In the genomic region with DNA sequence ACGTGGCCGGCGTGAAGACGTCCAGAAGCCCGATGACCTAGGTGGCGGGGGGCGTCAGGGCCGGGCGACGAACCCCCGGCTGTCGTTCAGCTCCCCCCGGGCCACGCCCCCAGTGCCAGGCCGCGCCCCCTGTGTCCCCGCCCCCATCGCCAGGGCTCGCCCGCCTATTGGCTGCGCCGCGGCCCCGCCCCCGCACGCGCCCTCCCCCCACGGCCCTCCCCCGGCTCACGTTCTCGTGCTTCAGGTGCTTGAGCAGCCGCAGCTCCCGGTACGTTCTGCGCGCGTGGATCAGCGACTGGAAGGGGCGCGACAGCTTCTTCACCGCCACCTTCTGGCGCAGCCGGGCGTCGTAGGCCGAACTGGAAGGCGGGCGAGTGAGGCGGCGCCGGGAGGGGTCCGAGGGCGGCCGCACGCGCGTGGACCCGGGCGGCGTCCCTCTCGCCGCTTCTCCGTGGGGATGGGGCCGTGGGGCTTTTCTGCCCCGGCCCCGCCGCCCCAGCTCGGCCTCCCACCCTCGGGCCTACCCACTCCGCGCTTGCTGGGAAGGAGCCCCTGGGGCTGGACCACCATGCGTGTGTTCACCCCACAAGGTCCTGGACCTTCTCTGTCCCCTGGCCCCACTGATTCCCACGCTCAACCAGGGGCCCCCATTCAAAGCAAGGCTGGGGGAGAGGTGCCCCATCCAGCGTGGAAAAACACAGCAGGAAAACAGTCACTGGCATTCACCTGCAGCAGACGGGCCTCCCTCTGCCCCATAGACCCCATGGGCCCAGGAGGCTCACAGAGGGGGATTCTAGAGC, we compare ENCODE assay signal across 8 cellular contexts. TPM values are rescaled to one million over a fixed set of nuclear protein-coding genes. Genes with fewer than 3 reads are reported as not detected.
DNase-seq lines count a peak whose midpoint lies in the region; ATAC-seq and TF ChIP-seq lines count a peak whose summit lies in the region.

No MANE protein-coding gene starts in this region.

- H3K4me1 Mint-ChIP-seq in T-cell (peaks cover 7 to 20% (median 12%) of the 10 kb centered on the region in 3 donors), MCF 10A (ENCODE audit: insufficient read depth, unreplicated experiment) (peaks cover 6% of the 10 kb centered on the region)

- H3K36me3 Mint-ChIP-seq in T-cell (no peaks in the 10 kb centered on the region), MCF 10A (ENCODE audit: insufficient read depth, unreplicated experiment) (no peaks in the 10 kb centered on the region)

- POLR2A ChIA-PET in T-cell (lab: Charles Lee) (no interaction called here), MCF 10A (lab: Yijun Ruan, JAX) (interaction anchor here (0.7 to 1.5 kb wide), 3 partner anchors 23 to 258 kb away, joined by 3 read pairs; a partner anchor contains a TSS)

- intact Hi-C loops in MCF 10A (cut with micrococcal nuclease), result loop anchor here (2.0 kb wide), 1 partner anchor 75 kb away; a partner anchor contains a TSS
- intact Hi-C loops in left colon (cut with DNase I, micrococcal nuclease), result no loop called here
- intact Hi-C loops in posterior vena cava (cut with DNase I), result loop anchor here in 1 of 2 donors (2.0 kb wide), 1 partner anchor 75 kb away; a partner anchor contains a TSS

- H3K27ac Mint-ChIP-seq in T-cell (no peak overlapping the region), MCF 10A (ENCODE audit: low read depth, unreplicated experiment) (no peak overlapping the region)

- ATAC-seq in T-cell (replicated peaks in 1 of 4), result peak in 1 of 4 experiments; percentile 42
- peak; percentile 61 for ATAC-seq in left colon

- H3K27me3 Mint-ChIP-seq in T-cell, result peaks cover 0 to 8% of the 10 kb centered on the region in 2 donors
- no peaks in the 10 kb centered on the region for H3K27me3 Mint-ChIP-seq in MCF 10A (ENCODE audit: insufficient read depth, unreplicated experiment)

- DNase-seq in T-cell, result peak in 25 of 34 experiments; percentile 16 to 62 (median 42)
- peak; percentile 53 for DNase-seq in MCF 10A (ENCODE audit: unreplicated experiment)
- DNase-seq in left colon, result peak; percentile 55 to 63
- DNase-seq in stimulated activated naive CD4-positive, alpha-beta T cell (lab: John Stamatoyannopoulos, UW), result peak in 5 of 6 experiments; percentile 27 to 56 (median 49)
- no peak for DNase-seq in NCI-H82 treated with DMSO at 0.1 percent for 48 hours (lab: John Stamatoyannopoulos, UW; ENCODE audit: unreplicated experiment)
- no peak for DNase-seq in posterior vena cava (ENCODE audit: low spot score)
- DNase-seq in OCI-M1 (lab: John Stamatoyannopoulos, UW), result no peak

- TF ChIP-seq CTCF in C4-2B (conservative IDR thresholded peaks at IDR 0.05), result peak; percentile 57
- TF ChIP-seq CTCF in MCF 10A (IDR thresholded peaks at IDR 0.05; ENCODE audit: unreplicated experiment), result no peak

- no TSS peak for BruUV-seq in MCF 10A (replicated peaks; lab: Mats Ljungman, UMichigan)

- CTCF ChIA-PET in T-cell (lab: Charles Lee), result interaction anchor here in 1 of 2 donors (0.7 to 0.8 kb wide), 2 partner anchors 29 to 94 kb away, joined by 3 to 8 read pairs; no protein-coding TSS in a partner anchor
- CTCF ChIA-PET in MCF 10A (lab: Yijun Ruan, JAX), result interaction anchor here (0.6 to 5.3 kb wide), 4 partner anchors 16 to 229 kb away, joined by 3 to 27 read pairs (median 4); a partner anchor contains a TSS

- H3K27ac ChIP-seq in C4-2B, result peak overlapping the region; percentile 67

- H3K9me3 Mint-ChIP-seq in T-cell (no peaks in the 10 kb centered on the region), MCF 10A (ENCODE audit: unreplicated experiment) (no peaks in the 10 kb centered on the region)

- H3K4me3 Mint-ChIP-seq in T-cell (peak overlapping the region in 1 of 3 donors; percentile 68), MCF 10A (ENCODE audit: unreplicated experiment) (no peak overlapping the region)

RNA-seq across cellular contexts. Expression of a gene that starts 2.4 kb away (rescaled TPM):
- total RNA-seq in T-cell, result 1 to 10 TPM; 3.5 to 8.9 (median 5.6) TPM
- 10.4 and 11.9 TPM in 2 replicates for total RNA-seq in MCF 10A (2022)
- total RNA-seq in left colon, result 1 to 10 TPM; 1.2 to 1.9 TPM
- total RNA-seq in posterior vena cava, result 10 to 100 TPM; 11.5 to 11.6 TPM

RNA-seq across cellular contexts. Expression of a gene that starts 6.3 kb away (rescaled TPM):
- total RNA-seq in T-cell, result 1 to 10 TPM; 1.7 to 3.1 (median 2.9) TPM
- total RNA-seq in MCF 10A (2022), result 24.9 and 25.0 TPM in 2 replicates
- 1 to 10 TPM; 3.0 to 3.1 TPM for total RNA-seq in left colon
- 10 to 100 TPM; 10.4 to 13.2 TPM for total RNA-seq in posterior vena cava

RNA-seq across cellular contexts. Expression of a gene that starts 16.7 kb away (rescaled TPM):
- total RNA-seq in T-cell (100 to 1,000 TPM; 101 to 152 (median 128) TPM), MCF 10A (2022) (27.5 and 29.2 TPM in 2 replicates), left colon (10 to 100 TPM; 48.3 to 49.2 TPM), posterior vena cava (10 to 100 TPM; 14.1 to 23.6 TPM)

RNA-seq across cellular contexts. Expression of a gene that starts 23.0 kb away (rescaled TPM):
- total RNA-seq in T-cell (100 to 1,000 TPM; 129 to 144 (median 132) TPM), MCF 10A (2022) (27.6 and 27.9 TPM in 2 replicates), left colon (10 to 100 TPM; 26.3 to 31.6 TPM), posterior vena cava (10 to 100 TPM; 20.6 to 23.4 TPM)

RNA-seq across cellular contexts. Expression of a gene that starts 39.7 kb away (rescaled TPM):
- total RNA-seq in T-cell (10 to 100 TPM in 1 of 5 donors, 1 to 10 TPM in 4; 4.3 to 11.8 (median 6.5) TPM), MCF 10A (2022) (199 and 200 TPM in 2 replicates), left colon (100 to 1,000 TPM; 290 TPM), posterior vena cava (100 to 1,000 TPM; 108 to 125 TPM)

Comparison
In these comparisons a context has a peak if more than half of its experiments do, and no peak if none do; other contexts are left out.
1. DNase-seq: peak in T-cell (25 of 34), MCF 10A (single experiment), left colon (2 of 2) and stimulated activated naive CD4-positive, alpha-beta T cell (5 of 6); none in NCI-H82 treated with DMSO at 0.1 percent for 48 hours (single experiment), posterior vena cava (single experiment) and OCI-M1 (single experiment).